Comparison of ENCODE assay signal across 18 cellular contexts in genomic region chr11:69278091-69278867, GRCh38. TPM values are rescaled to one million over a fixed set of nuclear protein-coding genes. Genes with fewer than 3 reads are reported as not detected.
DNase-seq lines count a peak whose midpoint lies in the region; ATAC-seq and TF ChIP-seq lines count a peak whose summit lies in the region.
"Had no signal": no experiment of that assay in that cellular context is flagged by ENCODE, and none has a peak within 500 bp of the region (broad histone marks: within the 10 kb centered on the region; RNA-seq: fewer than 3 reads in every experiment).

No MANE protein-coding gene starts in this region.

- TF ChIP-seq CTCF in right atrium auricular region (IDR thresholded peaks at IDR 0.05) = no peak
- no peak for TF ChIP-seq CTCF in lung (IDR thresholded peaks at IDR 0.05; ENCODE audit: control extremely low read depth, extremely low read depth)
- no peak for TF ChIP-seq CTCF in upper lobe of left lung (IDR thresholded peaks at IDR 0.05)

- WGBS in lung, 2 donors = 64 to 85% methylated on average over 12 of the region's 12 CpGs
- 62 to 77% methylated on average over 6 to 12 of the region's 12 CpGs for WGBS in upper lobe of left lung, 2 donors

- TF ChIP-seq EP300 in upper lobe of left lung (IDR thresholded peaks at IDR 0.05) = no peak

- no peak overlapping the region for H3K4me3 ChIP-seq in right atrium auricular region
- no peak overlapping the region for H3K4me3 ChIP-seq in lung
- H3K4me3 ChIP-seq in upper lobe of left lung = no peak overlapping the region
- H3K4me3 ChIP-seq: ascending aorta, smooth muscle cell had no signal

- peak; percentile 39 for DNase-seq in Right ventricle myocardium inferior (ENCODE audit: missing footprints)
- DNase-seq in right atrium auricular region (ENCODE audit: low spot score) = no peak
- DNase-seq in T47D (ENCODE audit: low read depth in 1 of 2, low spot score in 1 of 2) = peak; percentile 56 to 92
- DNase-seq in lung (ENCODE audit: low spot score) = peak; percentile 65
- peak; percentile 71 to 87 for DNase-seq in upper lobe of left lung
- no peak for DNase-seq in NCI-H446 treated with DMSO at 0.1 percent for 48 hours (lab: John Stamatoyannopoulos, UW)
- DNase-seq in NCI-H510A treated with DMSO at 0.1 percent for 48 hours (lab: John Stamatoyannopoulos, UW) = no peak
- no peak for DNase-seq in activated CD8-positive, alpha-beta memory T cell treated with anti-CD3 and anti-CD28 coated beads for 24 hours
- DNase-seq: activated effector memory CD4-positive, alpha-beta T cell treated with anti-CD3 and anti-CD28 coated beads, Interleukin-2, amount 50 U/mL, for 16 hours; CD8-positive, alpha-beta T cell; HFFc6; hypothalamus; NCI-H446; WERI-Rb-1 had no signal

- in situ Hi-C loops in T47D (cut with HindIII; ENCODE audit: low pct_unique_long_range_greater_than_20kb, low sequenced_read_pairs) = no loop called here

- H3K4me1 ChIP-seq in right atrium auricular region (peaks cover 0 to 15% of the 10 kb centered on the region in 2 donors), lung (ENCODE audit: control insufficient read depth in 2 of 2, insufficient read depth in 2 of 2, low read length in 2 of 2) (peaks cover 0 to 10% of the 10 kb centered on the region in 2 donors), upper lobe of left lung (peaks cover 0 to 22% (median 21%) of the 10 kb centered on the region in 4 donors)
- H3K4me1 ChIP-seq: ascending aorta had no signal

- ATAC-seq in Right ventricle myocardium inferior (no peak), lung (ENCODE audit: insufficient read depth, low FRiP score) (no peak), upper lobe of left lung (ENCODE audit: low FRiP score in 2 of 2) (peak in 1 of 2 donors; percentile 19)
- ATAC-seq: CD8-positive, alpha-beta T cell had no signal

- TF ChIP-seq POLR2A in upper lobe of left lung (IDR thresholded peaks at IDR 0.05) = no peak

- H3K9me3 ChIP-seq in right atrium auricular region (no peaks in the 10 kb centered on the region), lung (ENCODE audit: control insufficient read depth in 2 of 2, insufficient read depth in 1 of 2, low read length in 1 of 2) (peaks cover 0 to 4% of the 10 kb centered on the region in 2 donors), upper lobe of left lung (no peaks in the 10 kb centered on the region)
- H3K9me3 ChIP-seq: ascending aorta, neutrophil had no signal

- H3K27ac ChIP-seq in right atrium auricular region (no peak overlapping the region), lung (ENCODE audit: low read depth in 1 of 2, low read length in 1 of 2) (peak overlapping the region in 1 of 2 donors; percentile 29), upper lobe of left lung (peak overlapping the region in 1 of 4 donors; percentile 26)
- H3K27ac ChIP-seq: ascending aorta, KMS-11, neutrophil, WERI-Rb-1 had no signal

- intact Hi-C loops in Right ventricle myocardium inferior (cut with DNase I) = no loop called here

- H3K27me3 ChIP-seq in right atrium auricular region (no peaks in the 10 kb centered on the region), lung (ENCODE audit: control insufficient read depth, insufficient read depth) (no peaks in the 10 kb centered on the region), upper lobe of left lung (no peaks in the 10 kb centered on the region)
- H3K27me3 ChIP-seq: ascending aorta had no signal

- H3K36me3 ChIP-seq in right atrium auricular region (no peaks in the 10 kb centered on the region), lung (ENCODE audit: control insufficient read depth in 2 of 2, insufficient read depth in 2 of 2, low read length in 2 of 2) (no peaks in the 10 kb centered on the region), upper lobe of left lung (no peaks in the 10 kb centered on the region)
- H3K36me3 ChIP-seq: ascending aorta, neutrophil, WERI-Rb-1 had no signal

RNA-seq across cellular contexts. Expression of gene MYEOV, which starts 15.7 kb away (rescaled TPM):
- total RNA-seq in Right ventricle myocardium inferior = not detected
- under 1 TPM in 1 of 2 donors, not detected in 1; 0.12 TPM for total RNA-seq in right atrium auricular region
- total RNA-seq in lung = under 1 TPM; 0.52 to 0.77 TPM
- under 1 TPM; 0.37 to 0.82 TPM for polyA plus RNA-seq in lung
- under 1 TPM in 4 of 6 donors, not detected in 2; 0.30 to 0.98 (median 0.77) TPM for total RNA-seq in upper lobe of left lung
- total RNA-seq: ascending aorta, smooth muscle cell had no signal

Comparison
In these comparisons a context has a peak if more than half of its experiments do, and no peak if none do; other contexts are left out.
1. DNase-seq: peak in Right ventricle myocardium inferior (single experiment), T47D (2 of 2), lung (single experiment) and upper lobe of left lung (2 of 2); none in right atrium auricular region (single experiment), NCI-H446 treated with DMSO at 0.1 percent for 48 hours (single experiment), NCI-H510A treated with DMSO at 0.1 percent for 48 hours (single experiment) and activated CD8-positive, alpha-beta memory T cell treated with anti-CD3 and anti-CD28 coated beads for 24 hours (single experiment).